8 cellular contexts compared by ENCODE assay signal in the genomic region with DNA sequence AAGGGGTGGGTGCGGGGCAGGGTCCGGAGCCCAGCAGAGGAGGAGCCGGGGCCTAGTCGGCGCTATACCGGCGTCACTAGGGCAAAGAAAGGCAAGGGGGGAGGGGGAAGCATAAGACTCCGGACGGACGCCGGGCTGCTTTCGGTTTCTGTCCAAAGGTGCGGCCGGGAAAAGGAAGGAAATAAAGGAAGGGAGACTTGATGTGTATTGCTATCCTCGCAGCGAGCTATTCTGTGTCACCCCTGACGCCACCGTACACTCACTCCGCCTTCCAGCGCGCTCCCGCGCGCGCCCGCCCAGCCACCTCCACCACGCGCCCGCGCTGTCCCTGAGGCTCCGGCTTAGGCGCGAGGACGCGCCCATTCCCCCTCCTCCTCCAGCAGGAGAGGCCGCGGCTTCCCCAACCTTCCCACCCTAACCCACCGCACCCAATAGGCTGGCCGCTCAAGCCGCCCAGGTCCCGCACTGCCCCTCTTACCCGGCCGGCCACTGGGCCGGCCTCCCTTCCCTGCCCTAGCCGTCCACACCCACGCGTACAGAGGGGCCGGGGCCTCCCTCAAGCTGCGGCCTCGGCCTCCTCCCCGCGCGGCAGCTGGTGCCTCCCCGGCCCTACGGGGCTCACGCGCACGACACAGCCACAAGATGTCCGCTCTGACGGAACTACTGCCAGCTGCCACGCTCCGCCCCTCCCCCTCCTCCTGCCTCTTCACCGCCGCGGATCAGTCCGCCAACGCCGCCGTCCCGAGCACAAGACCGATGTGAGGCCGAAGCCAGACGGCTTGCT. TPM values are rescaled to one million over a fixed set of nuclear protein-coding genes. Genes with fewer than 3 reads are reported as not detected.
DNase-seq lines count a peak whose midpoint lies in the region; ATAC-seq and TF ChIP-seq lines count a peak whose summit lies in the region.

UBE2D3 (minus strand) TSS at position 662 of the 784 bp plus-strand sequence. CDS start 1,043 bp downstream, outside the sequence.

- peaks cover 7% of the 10 kb centered on the region for H3K36me3 Mint-ChIP-seq in progenitor cell of endocrine pancreas (ENCODE audit: insufficient read depth)

- H3K27ac ChIP-seq in adrenal gland: peak within 1 kb of the TSS; percentile 98 to 100 (median 100)
- H3K27ac ChIP-seq in heart right ventricle: peak within 1 kb of the TSS; percentile 97 to 100 (median 100)

- peak; percentile 14 for TF ChIP-seq CTCF in GM12873 (IDR thresholded peaks at IDR 0.05; ENCODE audit: insufficient read depth, low read depth, low read length, missing control alignments)
- no peak for TF ChIP-seq CTCF in adrenal gland (IDR thresholded peaks at IDR 0.05)
- peak in 3 of 9 donors; percentile 17 to 38 (median 33) for TF ChIP-seq CTCF in heart right ventricle (IDR thresholded peaks at IDR 0.05)
- TF ChIP-seq CTCF in progenitor cell of endocrine pancreas (IDR thresholded peaks at IDR 0.05; ENCODE audit: unreplicated experiment): no peak

- peaks cover 27% of the 10 kb centered on the region for H3K4me1 Mint-ChIP-seq in progenitor cell of endocrine pancreas (ENCODE audit: low read depth)

- H3K4me1 ChIP-seq in adrenal gland (replicated peaks in 1 of 2) (peaks cover 25 to 34% of the 10 kb centered on the region in 2 donors), heart right ventricle (peaks cover 2 to 54% (median 40%) of the 10 kb centered on the region in 9 donors)

- no peaks in the 10 kb centered on the region for H3K36me3 ChIP-seq in adrenal gland (replicated peaks in 1 of 2)
- H3K36me3 ChIP-seq in heart right ventricle: peaks cover 0 to 24% (median 0%) of the 10 kb centered on the region in 9 donors

- ATAC-seq in HG02763 (IDR thresholded peaks at IDR 0.05; ENCODE audit: unreplicated experiment) (peak; percentile 27), heart right ventricle (peak; percentile 72 to 87 (median 75))

- H3K9me3 ChIP-seq in adrenal gland (replicated peaks in 1 of 3) (no peaks in the 10 kb centered on the region), heart right ventricle (no peaks in the 10 kb centered on the region)

- 0 to 1% (median 0%) methylated on average over 45 to 73 of the region's 73 CpGs for WGBS in adrenal gland, 4 donors
- 0% methylated on average over 67 to 73 of the region's 73 CpGs for WGBS in heart right ventricle, 2 donors

- peak within 1 kb of the TSS; percentile 83 to 95 (median 88) for H3K4me3 ChIP-seq in adrenal gland
- H3K4me3 ChIP-seq in heart right ventricle: peak within 1 kb of the TSS; percentile 71 to 94 (median 88)

- intact Hi-C loops in adrenal gland (cut with DNase I): loop anchor here in 1 of 2 donors (5.0 kb wide), 1 partner anchor 40 kb away; the partner anchor contains the start of gene CISD2
- intact Hi-C loops in heart right ventricle (cut with DNase I): loop anchor here in 7 of 10 donors (1.0 to 10.0 kb wide), 10 partner anchors 40 to 325 kb away; partner anchors contain the start of genes CISD2 (in 6 of the 7), MANBA (in 3 of the 7), NFKB1 (in 2 of the 7) and SLC9B1 (in 2 of the 7)

- peak; percentile 67 to 91 for TF ChIP-seq POLR2A in adrenal gland (IDR thresholded peaks at IDR 0.05)

- DNase-seq in NCI-H1436 (lab: John Stamatoyannopoulos, UW) (peak; percentile 88), SW480 (ENCODE audit: low spot score) (peak; percentile 86), adrenal gland (peak; percentile 92 to 97 (median 94)), heart right ventricle (peak; percentile 94 to 95), progenitor cell of endocrine pancreas (ENCODE audit: low spot score, unreplicated experiment) (peak; percentile 91), ureter (ENCODE audit: low spot score) (peak; percentile 97)

- H3K4me3 Mint-ChIP-seq in progenitor cell of endocrine pancreas (ENCODE audit: low read depth): no peak within 1 kb of the TSS

- no peaks in the 10 kb centered on the region for H3K27me3 Mint-ChIP-seq in progenitor cell of endocrine pancreas

- H3K27ac Mint-ChIP-seq in progenitor cell of endocrine pancreas: no peak within 1 kb of the TSS

- no peaks in the 10 kb centered on the region for H3K27me3 ChIP-seq in adrenal gland
- H3K27me3 ChIP-seq in heart right ventricle: no peaks in the 10 kb centered on the region

- no peaks in the 10 kb centered on the region for H3K9me3 Mint-ChIP-seq in progenitor cell of endocrine pancreas (ENCODE audit: low read depth)

RNA-seq across cellular contexts. Expression of gene UBE2D3, which starts in this region (rescaled TPM):
- 100 to 1,000 TPM; 318 to 523 (median 398) TPM for total RNA-seq in adrenal gland
- 100 to 1,000 TPM; 178 to 709 (median 214) TPM for polyA plus RNA-seq in adrenal gland
- total RNA-seq in heart right ventricle: 100 to 1,000 TPM; 210 to 297 (median 250) TPM
- polyA plus RNA-seq in heart right ventricle: 100 to 1,000 TPM in 1 of 2 donors, 10 to 100 TPM in 1; 99.3 to 227 TPM
- 307 and 316 TPM in 2 replicates for total RNA-seq in progenitor cell of endocrine pancreas
- total RNA-seq in ureter: 316 TPM

Comparison
In these comparisons a context has a peak if more than half of its experiments do, and no peak if none do; other contexts are left out.
1. Peak in every context shown above with its lines: DNase-seq, ATAC-seq, H3K4me3 ChIP-seq and H3K27ac ChIP-seq.